17 cellular contexts compared by ENCODE assay signal in genomic region chr1:96256391-96256790, GRCh38.
"Had no signal": no experiment of that assay in that cellular context is flagged by ENCODE, and none has a peak within 500 bp of the region (broad histone marks: within the 10 kb centered on the region; RNA-seq: fewer than 3 reads in every experiment).

No MANE protein-coding gene starts in this region.

- H3K36me3 ChIP-seq: cardiac muscle cell, esophagus squamous epithelium, neutrophil, right atrium auricular region, suprapubic skin, tibial artery, upper lobe of right lung had no signal

- H3K9me3 Mint-ChIP-seq: dendritic cell treated with granulocyte-macrophage colony-stimulating factor and Interleukin-4, amounts not matched to agents 40 ng/mL and 50 ng/mL, for 4 days had no signal

- H3K27ac Mint-ChIP-seq: dendritic cell treated with granulocyte-macrophage colony-stimulating factor and Interleukin-4, amounts not matched to agents 40 ng/mL and 50 ng/mL, for 4 days; naive thymus-derived CD4-positive, alpha-beta T cell had no signal

- H3K36me3 Mint-ChIP-seq: naive thymus-derived CD4-positive, alpha-beta T cell had no signal

- H3K27ac ChIP-seq: cardiac muscle cell, esophagus squamous epithelium, foreskin keratinocyte, hepatocyte, neutrophil, right atrium auricular region, suprapubic skin, tibial artery, upper lobe of right lung had no signal

- DNase-seq: esophagus squamous epithelium; foreskin keratinocyte; head of caudate nucleus; left colon; naive thymus-derived CD4-positive, alpha-beta T cell; posterior cingulate gyrus; small intestine; stimulated activated CD4-positive, alpha-beta T cell treated with anti-CD3 and anti-CD28 coated beads, Interleukin-2, amount 100 ng/mL, for 48 hours; stimulated activated naive CD4-positive, alpha-beta T cell treated with Interleukin-2 at 50 U/mL for 16 hours; tibial artery; upper lobe of right lung had no signal

- H3K4me1 ChIP-seq: esophagus squamous epithelium, foreskin keratinocyte, right atrium auricular region, upper lobe of right lung had no signal

- H3K4me3 Mint-ChIP-seq: dendritic cell treated with granulocyte-macrophage colony-stimulating factor and Interleukin-4, amounts not matched to agents 40 ng/mL and 50 ng/mL, for 4 days; naive thymus-derived CD4-positive, alpha-beta T cell had no signal

- H3K4me1 Mint-ChIP-seq: naive thymus-derived CD4-positive, alpha-beta T cell had no signal

- H3K9me3 ChIP-seq: esophagus squamous epithelium, neutrophil, right atrium auricular region, suprapubic skin, tibial artery, upper lobe of right lung had no signal

- H3K4me3 ChIP-seq: cardiac muscle cell, esophagus squamous epithelium, hepatocyte, right atrium auricular region, suprapubic skin, tibial artery, upper lobe of right lung had no signal

- ATAC-seq: foreskin keratinocyte; left colon; naive thymus-derived CD4-positive, alpha-beta T cell; upper lobe of right lung had no signal

- H3K27me3 Mint-ChIP-seq: naive thymus-derived CD4-positive, alpha-beta T cell had no signal

- H3K27me3 ChIP-seq: cardiac muscle cell, esophagus squamous epithelium, neutrophil, right atrium auricular region, suprapubic skin, tibial artery, upper lobe of right lung had no signal
